In genomic region chr7:112495820-112496462, GRCh38 we compare ENCODE assay signal across 8 cellular contexts. TPM values are rescaled to one million over a fixed set of nuclear protein-coding genes. Genes with fewer than 3 reads are reported as not detected.
DNase-seq lines count a peak whose midpoint lies in the region; ATAC-seq and TF ChIP-seq lines count a peak whose summit lies in the region.

No MANE protein-coding gene starts in this region.

- H3K36me3 Mint-ChIP-seq in mesothelial cell of epicardium = no peaks in the 10 kb centered on the region

- H3K4me1 ChIP-seq in mammary epithelial cell (ENCODE audit: insufficient read depth, low read length) = peaks cover 4% of the 10 kb centered on the region

- H2AFZ ChIP-seq in mammary epithelial cell (ENCODE audit: low read depth, low read length) = no peak overlapping the region

- DNase-seq in DMS79 treated with DMSO at 0.1 percent for 48 hours (lab: John Stamatoyannopoulos, UW) (peak; percentile 53), KBM-7 (peak; percentile 54), SHP77 treated with DMSO at 0.1 percent for 48 hours (lab: John Stamatoyannopoulos, UW) (peak; percentile 2), mammary epithelial cell (peak; percentile 64), left colon (peak; percentile 41 to 44), stromal cell of bone marrow (ENCODE audit: low read depth) (peak; percentile 36), mesothelial cell of epicardium (ENCODE audit: low spot score in 2 of 2, unreplicated experiment in 2 of 2) (no peak)

- dilution Hi-C loops in mammary epithelial cell (cut with HindIII; ENCODE audit: low sequenced_read_pairs) = no loop called here

- in situ Hi-C loops in KBM-7 (cut with MboI; ENCODE audit: low pct_unique_long_range_greater_than_20kb, low sequenced_read_pairs) (loop anchor here (25.0 kb wide), 1 partner anchor 734 kb away; no protein-coding TSS in a partner anchor), mammary epithelial cell (cut with MboI; ENCODE audit: low sequenced_read_pairs in 2 of 2) (loop anchor here (10.0 kb wide), 1 partner anchor 751 kb away; no protein-coding TSS in a partner anchor)

- H3K4me2 ChIP-seq in mammary epithelial cell (ENCODE audit: insufficient read depth, low read depth, low read length) = peak overlapping the region; percentile 50

- peaks cover 12% of the 10 kb centered on the region for H3K4me1 Mint-ChIP-seq in mesothelial cell of epicardium

- no peaks in the 10 kb centered on the region for H3K9me3 ChIP-seq in mammary epithelial cell (replicated peaks; ENCODE audit: insufficient read depth, low read length)

- ATAC-seq in GM21360 (IDR thresholded peaks at IDR 0.05; ENCODE audit: unreplicated experiment) (peak; percentile 56), left colon (peak; percentile 80)

- no peak overlapping the region for H3K27ac Mint-ChIP-seq in mesothelial cell of epicardium

- intact Hi-C loops in mammary epithelial cell (cut with micrococcal nuclease) = loop anchor here (1.0 to 10.0 kb wide), 4 partner anchors 16 to 755 kb away; partner anchors contain the start of gene LSMEM1
- intact Hi-C loops in left colon (cut with DNase I, micrococcal nuclease) = loop anchor here in 1 of 2 donors (10.0 kb wide), 1 partner anchor 751 kb away; no protein-coding TSS in a partner anchor

- H3K36me3 ChIP-seq in mammary epithelial cell (ENCODE audit: insufficient read depth, low read length) = no peaks in the 10 kb centered on the region

- H3K27me3 ChIP-seq in mammary epithelial cell (ENCODE audit: insufficient read depth, low read length) = no peaks in the 10 kb centered on the region

- H3K9me3 Mint-ChIP-seq in mesothelial cell of epicardium = no peaks in the 10 kb centered on the region

- no peak overlapping the region for H3K4me3 ChIP-seq in mammary epithelial cell (replicated peaks in 1 of 3; ENCODE audit: insufficient read depth in 1 of 3, low read depth in 2 of 3, low read length in 3 of 3)

- CTCF ChIA-PET in mammary epithelial cell (lab: Charles Lee; ENCODE audit: low non-redundant PET) = interaction anchor here (0.7 to 1.1 kb wide), 2 partner anchors 34 to 754 kb away, joined by 4 to 5 read pairs; no protein-coding TSS in a partner anchor

- BruUV-seq in mammary epithelial cell (replicated peaks; lab: Mats Ljungman, UMichigan) = no TSS peak

- H3K27ac ChIP-seq in mammary epithelial cell (ENCODE audit: insufficient read depth, low read depth, low read length) = no peak overlapping the region

- peak; percentile 57 to 77 for TF ChIP-seq CTCF in mammary epithelial cell (conservative IDR thresholded peaks at IDR 0.05 in 1 of 2, IDR thresholded peaks at IDR 0.05 in 1 of 2; ENCODE audit: extremely low read depth in 1 of 2, insufficient read depth in 1 of 2, low read depth in 1 of 2, low read length in 2 of 2)
- TF ChIP-seq CTCF in mesothelial cell of epicardium (IDR thresholded peaks at IDR 0.05; ENCODE audit: unreplicated experiment) = no peak

- peaks cover 9% of the 10 kb centered on the region for H3K27me3 Mint-ChIP-seq in mesothelial cell of epicardium (ENCODE audit: low read depth)

- WGBS in mammary epithelial cell (ENCODE audit: low coverage, missing lambda C conversion rate) = 22% methylated on average over 6 of the region's 6 CpGs

- H4K20me1 ChIP-seq in mammary epithelial cell (ENCODE audit: insufficient read depth, low read length) = no peaks in the 10 kb centered on the region

- H3K9ac ChIP-seq in mammary epithelial cell (ENCODE audit: insufficient read depth, low read length) = no peak overlapping the region

- no peaks in the 10 kb centered on the region for H3K79me2 ChIP-seq in mammary epithelial cell (ENCODE audit: insufficient read depth, low read length)

- H3K4me3 Mint-ChIP-seq in mesothelial cell of epicardium = no peak overlapping the region

RNA-seq across cellular contexts. Expression of gene LSMEM1, which starts 15.2 kb away (rescaled TPM):
- 1 to 10 TPM in 1 of 2 donors, under 1 TPM in 1; 0.67 to 3.1 TPM for total RNA-seq in mammary epithelial cell
- polyA plus RNA-seq in mammary epithelial cell = 0.16 TPM
- not detected for polyA minus RNA-seq in mammary epithelial cell
- total RNA-seq in left colon = 1 to 10 TPM; 2.3 to 3.1 TPM
- 1.6 to 2.2 TPM (median 1.8 TPM) in 3 replicates for total RNA-seq in mesothelial cell of epicardium

RNA-seq across cellular contexts. Expression of gene IFRD1, which starts 45.7 kb away (rescaled TPM):
- total RNA-seq in mammary epithelial cell (10 to 100 TPM; 74.2 to 76.2 TPM), left colon (10 to 100 TPM; 32.9 to 60.6 TPM), mesothelial cell of epicardium (52.5 to 54.3 TPM (median 54.3 TPM) in 3 replicates)
- polyA plus RNA-seq in mammary epithelial cell = 14.1 TPM
- 4.3 TPM for polyA minus RNA-seq in mammary epithelial cell

Comparison
In these comparisons a context has a peak if more than half of its experiments do, and no peak if none do; other contexts are left out.
1. DNase-seq: peak in DMS79 treated with DMSO at 0.1 percent for 48 hours (single experiment), KBM-7 (single experiment), SHP77 treated with DMSO at 0.1 percent for 48 hours (single experiment), mammary epithelial cell (single experiment), left colon (2 of 2) and stromal cell of bone marrow (single experiment); none in mesothelial cell of epicardium (0 of 2).